Comparison of ENCODE assay signal across 14 cellular contexts in genomic region chr21:41943468-41944250, GRCh38.
"Had no signal": no experiment of that assay in that cellular context is flagged by ENCODE, and none has a peak within 500 bp of the region (broad histone marks: within the 10 kb centered on the region; RNA-seq: fewer than 3 reads in every experiment).

No MANE protein-coding gene starts in this region.

- H3K27ac ChIP-seq: neutrophil, SK-N-MC, thyroid gland had no signal

- H3K36me3 ChIP-seq: neutrophil, thyroid gland had no signal

- H3K27me3 ChIP-seq: neutrophil, thyroid gland had no signal

- H3K9me3 ChIP-seq: neutrophil, thyroid gland had no signal

- ATAC-seq: activated CD4-positive, alpha-beta T cell treated with anti-CD3 and anti-CD28 coated beads for 36 hours; stimulated activated naive CD8-positive, alpha-beta T cell treated with anti-CD3 and anti-CD28 coated beads, Interleukin-15, Interleukin-2, amounts not matched to agents 100 U/mL and 50 U/mL, for 24 hours; T-cell had no signal

- H3K4me1 Mint-ChIP-seq: activated CD4-positive, alpha-beta memory T cell treated with anti-CD3 and anti-CD28 coated beads, Interleukin-2, amount 10 ng/mL, durations not matched to agents 7 days and 5 days; central memory CD8-positive, alpha-beta T cell; mesothelial cell of epicardium; T-cell had no signal

- H3K9me3 Mint-ChIP-seq: activated CD4-positive, alpha-beta memory T cell treated with anti-CD3 and anti-CD28 coated beads, Interleukin-2, amount 10 ng/mL, durations not matched to agents 7 days and 5 days; central memory CD8-positive, alpha-beta T cell; T-cell had no signal

- DNase-seq: activated CD4-positive, alpha-beta memory T cell treated with anti-CD3 and anti-CD28 coated beads, Interleukin-2, amount 10 ng/mL, durations not matched to agents 7 days and 5 days; activated CD4-positive, alpha-beta T cell treated with anti-CD3 and anti-CD28 coated beads for 36 hours; activated naive CD4-positive, alpha-beta T cell; islet precursor cell; stimulated activated CD4-positive, alpha-beta T cell treated with anti-CD3 and anti-CD28 coated beads, Interleukin-2, amount 100 ng/mL, for 48 hours; stimulated activated naive CD8-positive, alpha-beta T cell treated with anti-CD3 and anti-CD28 coated beads, Interleukin-15, Interleukin-2, amounts not matched to agents 100 U/mL and 50 U/mL, for 24 hours; T-cell; T1000 had no signal

- H3K4me3 Mint-ChIP-seq: activated CD4-positive, alpha-beta memory T cell treated with anti-CD3 and anti-CD28 coated beads, Interleukin-2, amount 10 ng/mL, durations not matched to agents 7 days and 5 days; activated CD4-positive, alpha-beta T cell treated with anti-CD3 and anti-CD28 coated beads for 36 hours; central memory CD8-positive, alpha-beta T cell; mesothelial cell of epicardium; T-cell had no signal

- H3K27me3 Mint-ChIP-seq: activated CD4-positive, alpha-beta T cell treated with anti-CD3 and anti-CD28 coated beads for 36 hours; T-cell had no signal

- H3K4me3 ChIP-seq: SK-N-MC, thyroid gland had no signal

- H3K36me3 Mint-ChIP-seq: T-cell had no signal

- FAIRE-seq: urothelium cell line had no signal
